9 cellular contexts compared by ENCODE assay signal in genomic region chr18:49490246-49490762, GRCh38. TPM values are rescaled to one million over a fixed set of nuclear protein-coding genes. Genes with fewer than 3 reads are reported as not detected.
DNase-seq lines count a peak whose midpoint lies in the region; ATAC-seq and TF ChIP-seq lines count a peak whose summit lies in the region.
"Had no signal": no experiment of that assay in that cellular context is flagged by ENCODE, and none has a peak within 500 bp of the region (broad histone marks: within the 10 kb centered on the region; RNA-seq: fewer than 3 reads in every experiment).

No MANE protein-coding gene starts in this region.

- POLR2A ChIA-PET in MCF 10A (lab: Yijun Ruan, JAX) = interaction anchor here (0.7 to 1.5 kb wide), 5 partner anchors 13 to 331 kb away, joined by 3 to 12 read pairs (median 4); no protein-coding TSS in a partner anchor
- POLR2A ChIA-PET in naive thymus-derived CD8-positive, alpha-beta T cell (lab: Charles Lee) = no interaction called here

- no peak for TF ChIP-seq EP300 in esophagus muscularis mucosa (IDR thresholded peaks at IDR 0.05)

- H3K27ac ChIP-seq in esophagus muscularis mucosa (replicated peaks in 1 of 4) = peak overlapping the region in 1 of 4 donors; percentile 89

- intact Hi-C loops in Calu3 (cut with micrococcal nuclease; ENCODE audit: unreplicated experiment) (no loop called here), MCF 10A (cut with micrococcal nuclease) (no loop called here), esophagus muscularis mucosa (cut with DNase I) (loop anchor here (10.0 kb wide), 2 partner anchors 324 to 794 kb away; partner anchors contain the start of genes ACAA2, CXXC1 and MBD1)

- H3K9me3 Mint-ChIP-seq in Calu3 (ENCODE audit: low read depth, unreplicated experiment) (no peaks in the 10 kb centered on the region), MCF 10A (ENCODE audit: unreplicated experiment) (no peaks in the 10 kb centered on the region)
- peaks cover 0 to 2% (median 0%) of the 10 kb centered on the region in 9 donors for H3K9me3 Mint-ChIP-seq in naive thymus-derived CD8-positive, alpha-beta T cell

- H3K27ac Mint-ChIP-seq in Calu3 (ENCODE audit: unreplicated experiment) = peak overlapping the region; percentile 96
- peak overlapping the region; percentile 99 for H3K27ac Mint-ChIP-seq in MCF 10A (ENCODE audit: low read depth, unreplicated experiment)
- H3K27ac Mint-ChIP-seq in naive thymus-derived CD8-positive, alpha-beta T cell = peak overlapping the region; percentile 52 to 99 (median 96)

- H3K36me3 ChIP-seq in esophagus muscularis mucosa = peaks cover 32 to 41% (median 34%) of the 10 kb centered on the region in 4 donors

- TF ChIP-seq POLR2A in esophagus muscularis mucosa (IDR thresholded peaks at IDR 0.05; ENCODE audit: low read depth) = no peak

- no peaks in the 10 kb centered on the region for H3K27me3 ChIP-seq in esophagus muscularis mucosa

- BruUV-seq in Calu3 (replicated peaks; lab: Mats Ljungman, UMichigan) = no TSS peak
- BruUV-seq in MCF 10A (replicated peaks; lab: Mats Ljungman, UMichigan) = no TSS peak

- H3K27me3 Mint-ChIP-seq in Calu3 (ENCODE audit: unreplicated experiment) (no peaks in the 10 kb centered on the region), MCF 10A (ENCODE audit: insufficient read depth, unreplicated experiment) (no peaks in the 10 kb centered on the region)
- no peaks in the 10 kb centered on the region for H3K27me3 Mint-ChIP-seq in naive thymus-derived CD8-positive, alpha-beta T cell

- no peak for ATAC-seq in naive thymus-derived CD8-positive, alpha-beta T cell
- ATAC-seq in HG02973 (IDR thresholded peaks at IDR 0.05; ENCODE audit: unreplicated experiment) = no peak

- no peak for DNase-seq in Calu3
- no peak for DNase-seq in LNCaP clone FGC (ENCODE audit: low read depth)
- no peak for DNase-seq in MCF 10A (ENCODE audit: unreplicated experiment)
- DNase-seq in naive thymus-derived CD8-positive, alpha-beta T cell = no peak
- DNase-seq in T1000 (lab: John Stamatoyannopoulos, UW) = no peak
- no peak for DNase-seq in esophagus muscularis mucosa (ENCODE audit: extremely low spot score)
- DNase-seq in GM10266 (ENCODE audit: extremely low spot score) = no peak
- DNase-seq: NCI-H2171 had no signal

- H3K9me3 ChIP-seq in esophagus muscularis mucosa = no peaks in the 10 kb centered on the region

- peaks cover 30% of the 10 kb centered on the region for H3K4me1 Mint-ChIP-seq in Calu3 (ENCODE audit: low read depth, unreplicated experiment)
- peaks cover 31% of the 10 kb centered on the region for H3K4me1 Mint-ChIP-seq in MCF 10A (ENCODE audit: insufficient read depth, unreplicated experiment)
- H3K4me1 Mint-ChIP-seq in naive thymus-derived CD8-positive, alpha-beta T cell = peaks cover 24 to 70% (median 56%) of the 10 kb centered on the region in 4 donors

- CTCF ChIA-PET in Calu3 (lab: Charles Lee) (no interaction called here), MCF 10A (lab: Yijun Ruan, JAX) (interaction anchor here (0.6 kb wide), 1 partner anchor 1354 kb away, joined by 3 read pairs; no protein-coding TSS in a partner anchor)

- peaks cover 30 to 53% (median 42%) of the 10 kb centered on the region in 4 donors for H3K4me1 ChIP-seq in esophagus muscularis mucosa

- H3K36me3 Mint-ChIP-seq in Calu3 (ENCODE audit: insufficient read depth, unreplicated experiment) = peaks cover 69% of the 10 kb centered on the region
- peaks cover 63% of the 10 kb centered on the region for H3K36me3 Mint-ChIP-seq in MCF 10A (ENCODE audit: insufficient read depth, unreplicated experiment)
- H3K36me3 Mint-ChIP-seq in naive thymus-derived CD8-positive, alpha-beta T cell = peaks cover 0 to 51% (median 18%) of the 10 kb centered on the region in 3 donors

- TF ChIP-seq CTCF in Calu3 (IDR thresholded peaks at IDR 0.05; ENCODE audit: unreplicated experiment) (no peak), LNCaP clone FGC (IDR thresholded peaks at IDR 0.05; ENCODE audit: control insufficient read depth, extremely low read depth, insufficient read depth) (no peak), MCF 10A (IDR thresholded peaks at IDR 0.05; ENCODE audit: unreplicated experiment) (no peak), esophagus muscularis mucosa (IDR thresholded peaks at IDR 0.05) (no peak), GM10266 (IDR thresholded peaks at IDR 0.05; ENCODE audit: control insufficient read depth, insufficient read depth, low read depth, missing control alignments) (no peak)

- WGBS in esophagus muscularis mucosa = 59% methylated on average over 4 of the region's 4 CpGs

- peak overlapping the region; percentile 79 for H3K4me3 ChIP-seq in LNCaP clone FGC (ENCODE audit: low read depth, low read length)
- H3K4me3 ChIP-seq in esophagus muscularis mucosa = no peak overlapping the region

- H3K4me3 Mint-ChIP-seq in Calu3 (ENCODE audit: low read depth, unreplicated experiment) (peak overlapping the region; percentile 92), MCF 10A (ENCODE audit: unreplicated experiment) (peak overlapping the region; percentile 99)
- peak overlapping the region in 9 of 10 donors; percentile 37 to 99 (median 96) for H3K4me3 Mint-ChIP-seq in naive thymus-derived CD8-positive, alpha-beta T cell

RNA-seq across cellular contexts. Expression of gene RPL17, which starts 2.0 kb away (rescaled TPM):
- total RNA-seq in Calu3 (2022) = 1,255 and 1,278 TPM in 2 replicates
- total RNA-seq in MCF 10A (2022) = 2,422 and 2,832 TPM in 2 replicates
- 1,000 to 10,000 TPM; 2,176 to 2,255 TPM for total RNA-seq in naive thymus-derived CD8-positive, alpha-beta T cell
- polyA plus RNA-seq in naive thymus-derived CD8-positive, alpha-beta T cell = 1,000 to 10,000 TPM; 2,216 to 2,427 (median 2,221) TPM
- 1,000 to 10,000 TPM; 1,026 to 2,712 (median 2,009) TPM for total RNA-seq in esophagus muscularis mucosa

RNA-seq across cellular contexts. Expression of gene C18orf32, which starts 3.3 kb away (rescaled TPM):
- total RNA-seq in Calu3 (2022) = 57.8 and 73.8 TPM in 2 replicates
- 28.9 and 45.2 TPM in 2 replicates for total RNA-seq in MCF 10A (2022)
- total RNA-seq in naive thymus-derived CD8-positive, alpha-beta T cell = 10 to 100 TPM; 43.3 to 57.3 TPM
- 10 to 100 TPM; 64.3 to 82.2 (median 67.1) TPM for polyA plus RNA-seq in naive thymus-derived CD8-positive, alpha-beta T cell
- total RNA-seq in esophagus muscularis mucosa = 10 to 100 TPM; 39.6 to 61.5 (median 55.2) TPM

RNA-seq across cellular contexts. Expression of gene DYM, which starts 29.9 kb away (rescaled TPM):
- total RNA-seq in Calu3 (2022) (45.4 and 47.7 TPM in 2 replicates), MCF 10A (2022) (83.1 and 89.4 TPM in 2 replicates), esophagus muscularis mucosa (10 to 100 TPM; 50.3 to 72.8 (median 67.0) TPM)
- 10 to 100 TPM; 55.9 to 63.5 TPM for total RNA-seq in naive thymus-derived CD8-positive, alpha-beta T cell
- 10 to 100 TPM; 26.6 to 35.6 (median 33.5) TPM for polyA plus RNA-seq in naive thymus-derived CD8-positive, alpha-beta T cell
